25 cellular contexts compared by ENCODE assay signal in the genomic region with DNA sequence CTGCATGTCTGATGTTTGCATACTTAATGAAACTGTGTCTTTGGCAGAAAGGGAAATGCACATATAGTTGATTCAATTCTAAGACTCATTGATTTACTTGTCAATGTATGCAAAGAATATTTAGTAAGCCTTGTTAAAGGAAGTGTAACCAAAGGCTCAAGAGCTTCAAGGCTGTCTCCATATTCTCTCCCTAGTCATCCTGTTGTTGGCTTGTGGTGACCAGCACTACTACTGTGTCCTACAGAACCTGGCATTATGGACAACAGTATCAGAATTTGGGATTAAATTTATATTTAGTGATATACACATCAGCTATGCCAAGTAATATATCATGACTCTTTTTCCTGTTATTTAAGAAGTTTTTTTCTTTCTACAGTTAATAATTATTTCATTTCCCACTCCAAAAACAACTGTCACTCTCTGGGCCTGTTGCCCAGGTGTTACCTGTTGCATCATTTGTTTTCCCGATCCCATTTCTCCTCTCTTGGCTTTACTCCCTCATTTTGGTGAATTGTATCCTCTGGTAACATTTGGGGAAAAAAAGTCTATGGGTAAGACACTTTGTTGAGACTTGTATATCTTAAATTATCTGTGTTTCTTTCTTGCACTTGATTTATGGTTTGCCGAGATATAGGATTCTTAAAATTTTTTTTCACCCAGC.
"Had no signal": no experiment of that assay in that cellular context is flagged by ENCODE, and none has a peak within 500 bp of the region (broad histone marks: within the 10 kb centered on the region; RNA-seq: fewer than 3 reads in every experiment).

No MANE protein-coding gene starts in this region.

- H3K27ac ChIP-seq: brain microvascular endothelial cell, SK-N-MC, WERI-Rb-1 had no signal

- H3K27me3 ChIP-seq: brain microvascular endothelial cell had no signal

- H3K36me3 ChIP-seq: brain microvascular endothelial cell, WERI-Rb-1 had no signal

- DNase-seq: activated CD4-positive, alpha-beta memory T cell treated with anti-CD3 and anti-CD28 coated beads, Interleukin-2, amount 10 ng/mL, durations not matched to agents 7 days and 5 days; activated CD4-positive, alpha-beta T cell treated with anti-CD3 and anti-CD28 coated beads for 36 hours; activated CD4-positive, alpha-beta T cell treated with anti-CD3 and anti-CD28 coated beads, Interleukin-2, amount 50 U/mL, for 1 hour; activated gamma-delta T cell treated with Interleukin-2 at 50 U/mL for 16 hours; activated naive CD4-positive, alpha-beta T cell treated with anti-CD3 and anti-CD28 coated beads, Interleukin-2, amount 10 ng/mL, durations not matched to agents 7 days and 5 days; activated naive CD8-positive, alpha-beta T cell treated with anti-CD3 and anti-CD28 coated beads for 36 hours; activated T-cell treated with anti-CD3 and anti-CD28 coated beads for 4 hours; activated T-cell treated with anti-CD3 and anti-CD28 coated beads, Interleukin-2, amount 50 U/mL, for 72 hours; brain microvascular endothelial cell; caudate nucleus; Kasumi-1; NCI-H1092; NCI-H1417 treated with DMSO at 0.1 percent for 48 hours; NCI-H187 treated with DMSO at 0.1 percent for 48 hours; NCI-H2081 treated with DMSO at 0.1 percent for 48 hours; NCI-H226; NCI-H510A; NCI-H526 treated with DMSO at 0.1 percent for 48 hours; T-cell; T-helper 2 cell; T1000; WERI-Rb-1 had no signal

- ATAC-seq: activated CD4-positive, alpha-beta T cell treated with anti-CD3 and anti-CD28 coated beads for 36 hours; activated T-cell treated with anti-CD3 and anti-CD28 coated beads, Interleukin-2, amount 50 U/mL, for 72 hours; K562; Right ventricle myocardium inferior; T-cell had no signal

- H3K4me3 ChIP-seq: K562, SK-N-MC had no signal
